8 cellular contexts compared by ENCODE assay signal in the genomic region with DNA sequence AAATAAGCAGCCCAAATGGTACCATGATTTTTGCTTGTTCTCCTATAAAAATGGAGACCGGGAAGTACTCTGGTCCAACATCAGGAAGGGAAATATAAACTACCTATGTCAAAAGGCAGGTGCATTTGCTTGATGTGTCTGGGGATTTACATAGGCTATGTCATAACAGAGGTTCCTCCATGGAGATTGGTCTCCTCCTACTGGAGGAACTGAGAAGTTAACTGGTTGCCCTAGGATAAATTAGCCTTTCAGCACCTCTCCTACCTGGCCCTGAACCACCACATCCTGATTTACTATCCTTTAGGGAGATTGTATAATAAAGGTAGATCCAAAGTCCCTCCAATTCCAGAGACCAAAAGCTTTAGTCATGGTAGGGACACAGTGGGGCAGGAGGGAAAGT.
DNase-seq lines count a peak whose midpoint lies in the region; ATAC-seq and TF ChIP-seq lines count a peak whose summit lies in the region.

No MANE protein-coding gene starts in this region.

- H3K4me3 ChIP-seq in cardiac fibroblast (replicated peaks in 1 of 2; ENCODE audit: low read depth in 2 of 2, low read length in 2 of 2) = no peak overlapping the region

- ATAC-seq in GM18909 (IDR thresholded peaks at IDR 0.05; ENCODE audit: poor library complexity, unreplicated experiment) (peak; percentile 96), HG03095 (IDR thresholded peaks at IDR 0.05; ENCODE audit: unreplicated experiment) (peak; percentile 88)

- DNase-seq in DMS153 treated with DMSO at 0.1 percent for 48 hours (lab: John Stamatoyannopoulos, UW; ENCODE audit: unreplicated experiment) (peak; percentile 86), NCI-H526 treated with DMSO at 0.1 percent for 48 hours (lab: John Stamatoyannopoulos, UW) (peak; percentile 21), cardiac fibroblast (ENCODE audit: low read depth in 2 of 2) (peak; percentile 22 to 50), mucosa of gallbladder (ENCODE audit: low spot score) (peak; percentile 19), DMS79 (lab: John Stamatoyannopoulos, UW) (no peak), hippocampal formation (lab: John Stamatoyannopoulos, UW) (no peak)

- peak; percentile 22 for TF ChIP-seq CTCF in cardiac fibroblast (IDR thresholded peaks at IDR 0.05; ENCODE audit: low read depth, low read length)

Comparison
In these comparisons a context has a peak if more than half of its experiments do, and no peak if none do; other contexts are left out.
1. DNase-seq: peak in DMS153 treated with DMSO at 0.1 percent for 48 hours (single experiment), NCI-H526 treated with DMSO at 0.1 percent for 48 hours (single experiment), cardiac fibroblast (2 of 2) and mucosa of gallbladder (single experiment); none in DMS79 (single experiment) and hippocampal formation (0 of 2).